23 cellular contexts compared by ENCODE assay signal in the genomic region with DNA sequence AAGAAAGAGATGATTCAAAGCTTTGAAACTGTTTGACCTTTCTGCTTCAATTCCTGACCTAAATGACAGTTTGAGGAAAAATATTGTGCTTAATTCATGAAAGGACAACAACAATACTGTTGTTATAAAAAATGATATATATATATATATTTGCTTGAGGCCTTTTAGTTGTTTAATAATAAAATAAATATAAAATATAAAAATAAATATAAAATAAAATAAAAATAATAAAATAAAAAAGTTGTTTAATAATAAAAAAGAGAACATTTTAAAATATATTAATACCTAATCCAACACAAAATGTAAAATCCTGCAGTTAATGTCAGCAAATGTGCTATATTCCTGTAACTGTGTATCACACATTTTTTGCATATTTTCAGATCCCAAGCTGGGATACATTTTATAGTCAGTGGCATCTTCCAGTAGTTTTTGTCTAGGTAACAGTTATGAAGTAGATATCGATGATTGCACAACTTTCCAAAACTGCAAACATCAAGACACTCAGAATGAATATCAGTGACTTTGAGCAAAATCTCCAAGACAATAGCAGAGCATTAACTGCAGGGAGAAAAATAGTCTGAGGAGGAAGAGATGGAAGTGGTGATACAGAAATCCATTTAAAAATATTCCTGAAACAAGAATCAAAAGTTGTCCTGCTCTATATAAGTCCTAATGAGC.
"Had no signal": no experiment of that assay in that cellular context is flagged by ENCODE, and none has a peak within 500 bp of the region (broad histone marks: within the 10 kb centered on the region; RNA-seq: fewer than 3 reads in every experiment).

No MANE protein-coding gene starts in this region.

- H3K4me3 ChIP-seq: MG63 had no signal

- FAIRE-seq: HTR-8/SVneo had no signal

- H3K36me3 ChIP-seq: MG63 had no signal

- H3K27me3 ChIP-seq: MG63 had no signal

- DNase-seq: Karpas-422, KG1, MG63, NCI-H1092, NCI-H1105 treated with DMSO at 0.1 percent for 48 hours, NCI-H1436, NCI-H187, NCI-H2029, NCI-H2081 treated with DMSO at 0.1 percent for 48 hours, NCI-H2171, NCI-H226, NCI-H446, NCI-H510A, NCI-H524 treated with DMSO at 0.1 percent for 48 hours, NCI-H69, NCI-H774, SHP77, SK-N-SH, SW 1271, T-cell had no signal

- ATAC-seq: T-cell had no signal

- H3K9me3 ChIP-seq: MG63, SK-N-SH had no signal

- H3K27ac ChIP-seq: HL-60, RWPE1 had no signal
